ENCODE assay signal across 10 cellular contexts in genomic region chr14:24224618-24225071, GRCh38. TPM values are rescaled to one million over a fixed set of nuclear protein-coding genes. Genes with fewer than 3 reads are reported as not detected.
A peak's percentile ranks its signal among the peaks of the same experiment; 100 is the strongest.
DNase-seq lines count a peak whose midpoint lies in the region; ATAC-seq, FAIRE-seq and TF ChIP-seq lines count a peak whose summit lies in the region.
"Had no signal": no experiment of that assay in that cellular context is flagged by ENCODE, and none has a peak within 500 bp of the region (broad histone marks: within the 10 kb centered on the region; RNA-seq: fewer than 3 reads in every experiment).

No MANE protein-coding gene starts in this region.

- no peak overlapping the region for H3K23ac ChIP-seq in trophoblast cell (ENCODE audit: low read length)

- no peak overlapping the region for H4K12ac ChIP-seq in trophoblast cell (ENCODE audit: low read depth, low read length)

- H2BK12ac ChIP-seq in trophoblast cell (ENCODE audit: low read length), result no peak overlapping the region

- H3K4me3 ChIP-seq in epithelial cell of esophagus (ENCODE audit: low read length), result no peak overlapping the region
- H3K4me3 ChIP-seq in trophoblast cell (ENCODE audit: low read depth, low read length), result no peak overlapping the region
- H3K4me3 ChIP-seq in kidney (ENCODE audit: low read length in 2 of 2), result no peak overlapping the region

- no peak overlapping the region for H3K18ac ChIP-seq in trophoblast cell (ENCODE audit: low read length)

- no peak for ATAC-seq in HG03457 (IDR thresholded peaks at IDR 0.05; ENCODE audit: unreplicated experiment)

- H4K8ac ChIP-seq in trophoblast cell (ENCODE audit: low read depth, low read length), result no peak overlapping the region

- H2AFZ ChIP-seq in trophoblast cell (ENCODE audit: insufficient read depth, low read length, poor library complexity), result no peak overlapping the region

- no peak overlapping the region for H2BK5ac ChIP-seq in trophoblast cell (ENCODE audit: low read depth, low read length, poor library complexity)

- POLR2A ChIA-PET in RWPE1 (lab: Yijun Ruan, JAX; ENCODE audit: low non-redundant PET), result no interaction called here

- TF ChIP-seq CTCF in RWPE1 (conservative IDR thresholded peaks at IDR 0.05; ENCODE audit: low read depth) (no peak), epithelial cell of esophagus (IDR thresholded peaks at IDR 0.05; ENCODE audit: insufficient read depth, low read depth, low read length, missing control alignments) (no peak), kidney (IDR thresholded peaks at IDR 0.05; ENCODE audit: borderline replicate concordance, extremely low read depth, insufficient read depth) (no peak)

- no CpG with 5 or more reads among the region's 7 CpGs for WGBS in trophoblast cell (ENCODE audit: extremely low coverage, insufficient coverage, insufficient read length)

- H3K9ac ChIP-seq in trophoblast cell (ENCODE audit: low read length) (no peak overlapping the region), kidney (ENCODE audit: low read length in 2 of 2) (no peak overlapping the region)

- H3K9me3 ChIP-seq in trophoblast cell (ENCODE audit: insufficient read depth, low read depth, low read length) (no peaks in the 10 kb centered on the region), kidney (ENCODE audit: control insufficient read depth in 1 of 2, low read length in 2 of 2) (no peaks in the 10 kb centered on the region)

- H3K4me2 ChIP-seq in trophoblast cell (ENCODE audit: low read length), result no peak overlapping the region

- CTCF ChIA-PET in RWPE1 (lab: Yijun Ruan, JAX), result interaction anchor here (0.6 to 0.9 kb wide), 2 partner anchors 18 to 74 kb away, joined by 3 read pairs; no protein-coding TSS in a partner anchor

- intact Hi-C loops in kidney (cut with DNase I), result no loop called here

- no peak overlapping the region for H2AK5ac ChIP-seq in trophoblast cell (ENCODE audit: low read length)

- peaks cover 1% of the 10 kb centered on the region for H3K79me2 ChIP-seq in trophoblast cell (ENCODE audit: control insufficient read depth, insufficient read depth, low read length, poor library complexity)

- H3K4ac ChIP-seq in trophoblast cell (ENCODE audit: low read depth, low read length), result peak overlapping the region; percentile 62

- H3K27me3 ChIP-seq in trophoblast cell (ENCODE audit: insufficient read depth, low read length), result no peaks in the 10 kb centered on the region

- no peaks in the 10 kb centered on the region for H3K79me1 ChIP-seq in trophoblast cell (ENCODE audit: low read length)

- peaks cover 10 to 16% of the 10 kb centered on the region in 2 experiments for H3K36me3 ChIP-seq in trophoblast cell (ENCODE audit: control insufficient read depth in 1 of 2, insufficient read depth in 2 of 2, low read length in 2 of 2)
- H3K36me3 ChIP-seq in kidney (ENCODE audit: control insufficient read depth in 1 of 2, insufficient read depth in 2 of 2, low read length in 2 of 2), result no peaks in the 10 kb centered on the region

- H3K27ac ChIP-seq in RWPE1 (peak overlapping the region; percentile 85), trophoblast cell (ENCODE audit: low read depth, low read length) (no peak overlapping the region), kidney (ENCODE audit: low read depth in 2 of 2, low read length in 2 of 2) (no peak overlapping the region)

- FAIRE-seq in kidney (lab: Jason Lieb, UNC), result no peak
- FAIRE-seq: GM12891 had no signal

- DNase-seq in ELR (ENCODE audit: low read depth), result peak; percentile 91
- DNase-seq in RWPE1 (ENCODE audit: low spot score), result peak; percentile 78
- peak; percentile 86 for DNase-seq in epithelial cell of esophagus (ENCODE audit: low read depth)
- DNase-seq in trophoblast cell, result no peak
- DNase-seq in NCI-H2029 (lab: John Stamatoyannopoulos, UW), result no peak
- no peak for DNase-seq in kidney
- DNase-seq: activated gamma-delta T cell treated with Interleukin-2 at 50 U/mL for 16 hours, Calu3 had no signal

- no peak overlapping the region for H3K14ac ChIP-seq in trophoblast cell (ENCODE audit: low read length)

- no peak overlapping the region for H2BK120ac ChIP-seq in trophoblast cell (ENCODE audit: insufficient read depth, low read length, poor library complexity)

- H3K4me1 ChIP-seq in trophoblast cell (ENCODE audit: control insufficient read depth in 1 of 2, insufficient read depth in 2 of 2, low read length in 2 of 2) (no peaks in the 10 kb centered on the region), kidney (ENCODE audit: control insufficient read depth in 1 of 2, insufficient read depth in 1 of 2, low read depth in 1 of 2, low read length in 2 of 2) (no peaks in the 10 kb centered on the region)

- no peak overlapping the region for H4K91ac ChIP-seq in trophoblast cell (ENCODE audit: low read depth, low read length)

RNA-seq across cellular contexts. Expression of gene NEDD8, which starts 7.5 kb away (rescaled TPM):
- polyA plus RNA-seq in trophoblast cell (2013), result 290 and 306 TPM in 2 replicates
- 145 TPM for total RNA-seq in kidney
- polyA plus RNA-seq in kidney (ENCODE audit: insufficient read depth, low read depth, low replicate concordance), result 439 TPM

RNA-seq across cellular contexts. Expression of gene GMPR2, which starts 8.1 kb away (rescaled TPM):
- 46.9 and 47.7 TPM in 2 replicates for polyA plus RNA-seq in trophoblast cell (2013)
- 75.0 TPM for total RNA-seq in kidney
- 92.5 TPM for polyA plus RNA-seq in kidney (ENCODE audit: insufficient read depth, low read depth, low replicate concordance)

RNA-seq across cellular contexts. Expression of gene MDP1, which starts 8.8 kb away (rescaled TPM):
- 21.6 and 23.4 TPM in 2 replicates for polyA plus RNA-seq in trophoblast cell (2013)
- total RNA-seq in kidney, result 22.8 TPM
- polyA plus RNA-seq in kidney (ENCODE audit: insufficient read depth, low read depth, low replicate concordance), result 55.4 TPM

RNA-seq across cellular contexts. Expression of gene CHMP4A, which starts 11.4 kb away (rescaled TPM):
- 27.7 and 29.0 TPM in 2 replicates for polyA plus RNA-seq in trophoblast cell (2013)
- total RNA-seq in kidney, result 65.1 TPM
- 72.2 TPM for polyA plus RNA-seq in kidney (ENCODE audit: insufficient read depth, low read depth, low replicate concordance)

RNA-seq across cellular contexts. Expression of gene TINF2, which starts 17.8 kb away (rescaled TPM):
- 57.3 and 58.6 TPM in 2 replicates for polyA plus RNA-seq in trophoblast cell (2013)
- 99.4 TPM for total RNA-seq in kidney
- 57.0 TPM for polyA plus RNA-seq in kidney (ENCODE audit: insufficient read depth, low read depth, low replicate concordance)

Comparison
In these comparisons a context has a peak if more than half of its experiments do, and no peak if none do; other contexts are left out.
1. DNase-seq: peak in ELR (single experiment), RWPE1 (single experiment) and epithelial cell of esophagus (single experiment); none in trophoblast cell (0 of 2), NCI-H2029 (single experiment) and kidney (single experiment).